Comparison of ENCODE assay signal across 10 cellular contexts in genomic region chr3:33636125-33636855, GRCh38.
DNase-seq lines count a peak whose midpoint lies in the region; ATAC-seq and TF ChIP-seq lines count a peak whose summit lies in the region.
"Had no signal": no experiment of that assay in that cellular context is flagged by ENCODE, and none has a peak within 500 bp of the region (broad histone marks: within the 10 kb centered on the region; RNA-seq: fewer than 3 reads in every experiment).

No MANE protein-coding gene starts in this region.

- peaks cover 14% of the 10 kb centered on the region for H3K4me1 Mint-ChIP-seq in endodermal cell
- H3K4me1 Mint-ChIP-seq in nephron progenitor cell, result no peaks in the 10 kb centered on the region

- TF ChIP-seq CTCF in endodermal cell (conservative IDR thresholded peaks at IDR 0.05) (peak; percentile 80), nephron progenitor cell (IDR thresholded peaks at IDR 0.05) (peak; percentile 62)

- H3K4me3 Mint-ChIP-seq in endodermal cell (no peak overlapping the region), nephron progenitor cell (no peak overlapping the region)

- WGBS in endodermal cell (ENCODE audit: insufficient coverage in 1 of 2, insufficient read length in 1 of 2), 2 experiments, result 66 to 100% methylated on average over 1 to 6 of the region's 6 CpGs

- H3K9ac ChIP-seq in endodermal cell (ENCODE audit: extremely low read depth, low read length, poor library complexity, severe bottlenecking), result no peak overlapping the region

- H3K27ac Mint-ChIP-seq in endodermal cell (no peak overlapping the region), nephron progenitor cell (peak overlapping the region; percentile 94)

- no peaks in the 10 kb centered on the region for H3K27me3 Mint-ChIP-seq in endodermal cell (ENCODE audit: insufficient read depth)
- H3K27me3 Mint-ChIP-seq in nephron progenitor cell (ENCODE audit: low read depth, poor library complexity), result no peaks in the 10 kb centered on the region

- no peak overlapping the region for H3K4me3 ChIP-seq in endodermal cell (ENCODE audit: low read length)
- no peak overlapping the region for H3K4me3 ChIP-seq in effector memory CD4-positive, alpha-beta T cell (ENCODE audit: insufficient read depth, low read depth, low read length, poor library complexity, severe bottlenecking)
- H3K4me3 ChIP-seq: SK-N-MC, skin epidermis had no signal

- no peak for ATAC-seq in esophagus mucosa

- H3K36me3 Mint-ChIP-seq in endodermal cell (ENCODE audit: low read depth) (peaks cover 15% of the 10 kb centered on the region), nephron progenitor cell (ENCODE audit: low read depth) (peaks cover 7% of the 10 kb centered on the region)

- no peaks in the 10 kb centered on the region for H3K9me3 Mint-ChIP-seq in endodermal cell
- H3K9me3 Mint-ChIP-seq in nephron progenitor cell, result no peaks in the 10 kb centered on the region

- DNase-seq in D341Med (ENCODE audit: low spot score), result peak; percentile 54
- peak; percentile 0 for DNase-seq in HPDE6-E6E7 (ENCODE audit: extremely low spot score)
- peak; percentile 76 for DNase-seq in OCI-M1 (lab: John Stamatoyannopoulos, UW)
- no peak for DNase-seq in endodermal cell
- DNase-seq in nephron progenitor cell, result no peak
- no peak for DNase-seq in effector memory CD4-positive, alpha-beta T cell
- no peak for DNase-seq in cerebellar nuclear complex (lab: John Stamatoyannopoulos, UW)

- no peaks in the 10 kb centered on the region for H3K4me1 ChIP-seq in endodermal cell (ENCODE audit: control insufficient read depth, insufficient read depth, low read length)
- H3K4me1 ChIP-seq in effector memory CD4-positive, alpha-beta T cell (ENCODE audit: control insufficient read depth, insufficient read depth, low read length, poor library complexity, severe bottlenecking), result no peaks in the 10 kb centered on the region

- H3K36me3 ChIP-seq in endodermal cell (ENCODE audit: control insufficient read depth, insufficient read depth, low read length), result peaks cover 33% of the 10 kb centered on the region
- H3K36me3 ChIP-seq in effector memory CD4-positive, alpha-beta T cell (ENCODE audit: control insufficient read depth, insufficient read depth, low read length), result peaks cover 9% of the 10 kb centered on the region

- H3K9me3 ChIP-seq in endodermal cell (ENCODE audit: control insufficient read depth, low read length), result no peaks in the 10 kb centered on the region
- no peaks in the 10 kb centered on the region for H3K9me3 ChIP-seq in effector memory CD4-positive, alpha-beta T cell (ENCODE audit: control insufficient read depth, low read length)

- H3K27me3 ChIP-seq in endodermal cell (ENCODE audit: control insufficient read depth, insufficient read depth, low read length, poor library complexity, severe bottlenecking), result no peaks in the 10 kb centered on the region
- no peaks in the 10 kb centered on the region for H3K27me3 ChIP-seq in effector memory CD4-positive, alpha-beta T cell (replicated peaks; ENCODE audit: control insufficient read depth, insufficient read depth, low read length, poor library complexity, severe bottlenecking)

- no peak overlapping the region for H3K27ac ChIP-seq in endodermal cell (ENCODE audit: low read depth, low read length)
- no peak overlapping the region for H3K27ac ChIP-seq in effector memory CD4-positive, alpha-beta T cell (ENCODE audit: insufficient read depth, low read length, poor library complexity, severe bottlenecking)
- H3K27ac ChIP-seq: SK-N-MC, skin epidermis had no signal

Comparison
In these comparisons a context has a peak if more than half of its experiments do, and no peak if none do; other contexts are left out.
1. DNase-seq: peak in D341Med (single experiment), HPDE6-E6E7 (single experiment) and OCI-M1 (single experiment); none in endodermal cell (single experiment), nephron progenitor cell (single experiment), effector memory CD4-positive, alpha-beta T cell (0 of 3) and cerebellar nuclear complex (0 of 2).